ENCODE assay signal across 28 cellular contexts in genomic region chr5:75723378-75723777, GRCh38.
"Had no signal": no experiment of that assay in that cellular context is flagged by ENCODE, and none has a peak within 500 bp of the region (broad histone marks: within the 10 kb centered on the region; RNA-seq: fewer than 3 reads in every experiment).

No MANE protein-coding gene starts in this region.

- FAIRE-seq: colon, endometrium, endothelial cell of umbilical vein, frontal cortex had no signal

- H3K4me1 ChIP-seq: colonic mucosa, esophagus muscularis mucosa, esophagus squamous epithelium, foreskin keratinocyte, gastrocnemius medialis, gastroesophageal sphincter, heart left ventricle, heart right ventricle had no signal

- ATAC-seq: effector memory CD8-positive, alpha-beta T cell; esophagus mucosa; foreskin keratinocyte; gastrocnemius medialis; gastroesophageal sphincter; heart left ventricle; heart right ventricle had no signal

- H3K27me3 ChIP-seq: colonic mucosa, dorsolateral prefrontal cortex, esophagus muscularis mucosa, esophagus squamous epithelium, gastrocnemius medialis, gastroesophageal sphincter, heart left ventricle had no signal

- H3K9me3 ChIP-seq: colonic mucosa, esophagus muscularis mucosa, esophagus squamous epithelium, gastrocnemius medialis, gastroesophageal sphincter had no signal

- H3K4me3 ChIP-seq: colonic mucosa, coronary artery, dorsolateral prefrontal cortex, esophagus muscularis mucosa, esophagus squamous epithelium, gastrocnemius medialis, gastroesophageal sphincter, heart left ventricle, heart right ventricle had no signal

- H3K27ac ChIP-seq: colonic mucosa, coronary artery, dorsolateral prefrontal cortex, epithelial cell of prostate, esophagus muscularis mucosa, esophagus squamous epithelium, foreskin keratinocyte, gastrocnemius medialis, gastroesophageal sphincter, heart left ventricle, heart right ventricle had no signal

- DNase-seq: colonic mucosa; cortex of kidney; dermis blood vessel endothelial cell; dorsolateral prefrontal cortex; effector CD4-positive, alpha-beta T cell; effector CD8-positive, alpha-beta T cell; effector memory CD4-positive, alpha-beta T cell; effector memory CD8-positive, alpha-beta T cell; endodermal cell; erythroblast; esophagus squamous epithelium; foreskin fibroblast; foreskin keratinocyte; foreskin melanocyte; gastrocnemius medialis; glutamatergic neuron; head of caudate nucleus; heart left ventricle; heart right ventricle had no signal

- H3K36me3 ChIP-seq: colonic mucosa, esophagus muscularis mucosa, esophagus squamous epithelium, gastrocnemius medialis, gastroesophageal sphincter, heart left ventricle, heart right ventricle had no signal
